ENCODE assay signal across 12 cellular contexts in the genomic region with DNA sequence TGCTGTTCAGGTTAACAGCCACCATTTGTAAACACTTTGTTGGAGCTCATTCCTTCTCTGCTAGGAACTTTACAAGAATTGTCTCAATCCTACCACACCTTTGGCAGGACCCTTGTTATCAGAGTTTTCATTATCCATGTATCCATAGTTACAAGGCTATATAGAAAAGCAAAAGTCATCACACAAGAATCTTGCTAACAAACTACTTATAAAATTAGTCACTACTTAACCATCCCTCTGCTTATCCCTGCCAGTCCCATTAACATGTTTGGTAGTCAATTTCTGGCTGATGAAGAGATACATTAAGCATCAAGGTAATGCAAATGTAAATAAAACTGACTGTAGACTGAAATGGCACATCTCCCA. TPM values are rescaled to one million over a fixed set of nuclear protein-coding genes. Genes with fewer than 3 reads are reported as not detected.
DNase-seq lines count a peak whose midpoint lies in the region; TF ChIP-seq lines count a peak whose summit lies in the region.
"Had no signal": no experiment of that assay in that cellular context is flagged by ENCODE, and none has a peak within 500 bp of the region (broad histone marks: within the 10 kb centered on the region; RNA-seq: fewer than 3 reads in every experiment).

No MANE protein-coding gene starts in this region.

- H3K27ac ChIP-seq in osteoblast (ENCODE audit: low read depth, low read length), result peak overlapping the region; percentile 76
- H3K27ac ChIP-seq: uterus had no signal

- DNase-seq in HT-29 (ENCODE audit: low spot score), result peak; percentile 20
- peak; percentile 45 to 51 for DNase-seq in cardiac fibroblast (ENCODE audit: low read depth in 2 of 2)
- peak; percentile 87 for DNase-seq in osteoblast (ENCODE audit: insufficient read length, low spot score, missing footprints)
- DNase-seq in activated naive CD4-positive, alpha-beta T cell treated with Interleukin-2 at 50 U/mL for 16 hours, result no peak
- no peak for DNase-seq in activated T-cell treated with anti-CD3 and anti-CD28 coated beads, Interleukin-2, amount 50 U/mL, for 24 hours
- DNase-seq in OCI-M1 (lab: John Stamatoyannopoulos, UW), result no peak
- DNase-seq: Caco-2, NCI-H1930, uterus had no signal

- H3K4me3 Mint-ChIP-seq in activated T-cell treated with anti-CD3 and anti-CD28 coated beads, Interleukin-2, amount 50 U/mL, for 24 hours, result no peak overlapping the region

- no peak overlapping the region for H2AFZ ChIP-seq in osteoblast (ENCODE audit: low read length)

- peaks cover 5% of the 10 kb centered on the region for H4K20me1 ChIP-seq in osteoblast (ENCODE audit: insufficient read depth, low read length)

- peaks cover 5% of the 10 kb centered on the region for H3K36me3 Mint-ChIP-seq in activated T-cell treated with anti-CD3 and anti-CD28 coated beads, Interleukin-2, amount 50 U/mL, for 24 hours (ENCODE audit: low read depth)

- H3K9me3 ChIP-seq in osteoblast (ENCODE audit: low read depth, low read length), result no peaks in the 10 kb centered on the region
- H3K9me3 ChIP-seq: Caco-2, gastroesophageal sphincter, uterus had no signal

- no peak overlapping the region for H3K4me3 ChIP-seq in cardiac fibroblast (replicated peaks in 1 of 2; ENCODE audit: low read depth in 2 of 2, low read length in 2 of 2)
- peak overlapping the region; percentile 4 for H3K4me3 ChIP-seq in osteoblast (ENCODE audit: insufficient read depth, low read length)
- H3K4me3 ChIP-seq: gastroesophageal sphincter, GM12878, lung, uterus had no signal

- H3K79me2 ChIP-seq in osteoblast (ENCODE audit: insufficient read depth, low read length), result no peaks in the 10 kb centered on the region

- H3K4me2 ChIP-seq in osteoblast (ENCODE audit: insufficient read depth, low read length), result peak overlapping the region; percentile 24

- peaks cover 12% of the 10 kb centered on the region for H3K4me1 ChIP-seq in osteoblast (ENCODE audit: insufficient read depth, low read length)
- H3K4me1 ChIP-seq: uterus had no signal

- H3K27me3 ChIP-seq in osteoblast (ENCODE audit: insufficient read depth, low read length), result no peaks in the 10 kb centered on the region
- H3K27me3 ChIP-seq: gastroesophageal sphincter, uterus had no signal

- no peaks in the 10 kb centered on the region for H3K36me3 ChIP-seq in osteoblast (ENCODE audit: insufficient read depth, low read length)
- H3K36me3 ChIP-seq: uterus had no signal

- no peaks in the 10 kb centered on the region for H3K27me3 Mint-ChIP-seq in activated T-cell treated with anti-CD3 and anti-CD28 coated beads, Interleukin-2, amount 50 U/mL, for 24 hours

- no peak overlapping the region for H3K27ac Mint-ChIP-seq in activated T-cell treated with anti-CD3 and anti-CD28 coated beads, Interleukin-2, amount 50 U/mL, for 24 hours

- H3K9me3 Mint-ChIP-seq in activated T-cell treated with anti-CD3 and anti-CD28 coated beads, Interleukin-2, amount 50 U/mL, for 24 hours, result no peaks in the 10 kb centered on the region

- TF ChIP-seq CTCF in cardiac fibroblast (IDR thresholded peaks at IDR 0.05; ENCODE audit: low read depth, low read length) (no peak), osteoblast (IDR thresholded peaks at IDR 0.05; ENCODE audit: extremely low read depth, low read depth, low read length) (no peak)

- H3K4me1 Mint-ChIP-seq in activated T-cell treated with anti-CD3 and anti-CD28 coated beads, Interleukin-2, amount 50 U/mL, for 24 hours (ENCODE audit: low read depth), result peaks cover 1% of the 10 kb centered on the region

RNA-seq across cellular contexts. Expression of a gene that starts 10.4 kb away (rescaled TPM):
- total RNA-seq in HT-29 (2014; rRNA removed; shearing (Covaris generic)), result 2.3 and 2.9 TPM in 2 replicates
- total RNA-seq in osteoblast, result 4.7 and 5.3 TPM in 2 replicates

RNA-seq across cellular contexts. Expression of a gene that starts 10.6 kb away (rescaled TPM):
- 93.1 and 95.4 TPM in 2 replicates for total RNA-seq in HT-29 (2014; rRNA removed; shearing (Covaris generic))
- 29.8 and 31.8 TPM in 2 replicates for total RNA-seq in osteoblast

RNA-seq across cellular contexts. Expression of a gene that starts 13.2 kb away (rescaled TPM):
- total RNA-seq in HT-29 (2014; rRNA removed; shearing (Covaris generic)), result 16.1 and 20.2 TPM in 2 replicates
- total RNA-seq in osteoblast, result 7.6 and 8.8 TPM in 2 replicates

RNA-seq across cellular contexts. Expression of a gene that starts 19.6 kb away (rescaled TPM):
- total RNA-seq in HT-29 (2014; rRNA removed; shearing (Covaris generic)), result 7.1 and 10.4 TPM in 2 replicates
- total RNA-seq in osteoblast, result 1.2 and 1.4 TPM in 2 replicates

RNA-seq across cellular contexts. Expression of a gene that starts 23.2 kb away (rescaled TPM):
- 8.9 and 11.4 TPM in 2 replicates for total RNA-seq in HT-29 (2014; rRNA removed; shearing (Covaris generic))
- total RNA-seq in osteoblast, result 4.7 and 7.1 TPM in 2 replicates

Comparison
In these comparisons a context has a peak if more than half of its experiments do, and no peak if none do; other contexts are left out.
1. DNase-seq: peak in HT-29 (single experiment), cardiac fibroblast (2 of 2) and osteoblast (single experiment); none in activated naive CD4-positive, alpha-beta T cell treated with Interleukin-2 at 50 U/mL for 16 hours (single experiment), activated T-cell treated with anti-CD3 and anti-CD28 coated beads, Interleukin-2, amount 50 U/mL, for 24 hours (single experiment) and OCI-M1 (single experiment).